11 cellular contexts compared by ENCODE assay signal in genomic region chr5:76789991-76790571, GRCh38. TPM values are rescaled to one million over a fixed set of nuclear protein-coding genes. Genes with fewer than 3 reads are reported as not detected.
DNase-seq lines count a peak whose midpoint lies in the region; ATAC-seq and TF ChIP-seq lines count a peak whose summit lies in the region.
"Had no signal": no experiment of that assay in that cellular context is flagged by ENCODE, and none has a peak within 500 bp of the region (broad histone marks: within the 10 kb centered on the region; RNA-seq: fewer than 3 reads in every experiment).

No MANE protein-coding gene starts in this region.

- H3K9ac ChIP-seq in mammary epithelial cell (ENCODE audit: insufficient read depth, low read length): peak overlapping the region; percentile 68

- H3K27me3 ChIP-seq in mammary epithelial cell (ENCODE audit: insufficient read depth, low read length): no peaks in the 10 kb centered on the region

- in situ Hi-C loops in mammary epithelial cell (cut with MboI; ENCODE audit: low sequenced_read_pairs in 2 of 2): loop anchor here in 1 of 2 donors (5.0 kb wide), 1 partner anchor 32 kb away; no protein-coding TSS in a partner anchor

- H3K9me3 Mint-ChIP-seq in stimulated activated naive CD8-positive, alpha-beta T cell treated with anti-CD3 and anti-CD28 coated beads, Interleukin-15, Interleukin-2, amounts not matched to agents 100 ng/mL and 50 ng/mL, for 24 hours: no peaks in the 10 kb centered on the region
- H3K9me3 Mint-ChIP-seq in mesothelial cell of epicardium: no peaks in the 10 kb centered on the region

- H3K27me3 Mint-ChIP-seq in stimulated activated naive CD8-positive, alpha-beta T cell treated with anti-CD3 and anti-CD28 coated beads, Interleukin-15, Interleukin-2, amounts not matched to agents 100 ng/mL and 50 ng/mL, for 24 hours: no peaks in the 10 kb centered on the region
- no peaks in the 10 kb centered on the region for H3K27me3 Mint-ChIP-seq in mesothelial cell of epicardium (ENCODE audit: low read depth)

- peak overlapping the region; percentile 94 for H3K27ac ChIP-seq in mammary epithelial cell (ENCODE audit: insufficient read depth, low read depth, low read length)

- no peaks in the 10 kb centered on the region for H4K20me1 ChIP-seq in mammary epithelial cell (ENCODE audit: insufficient read depth, low read length)

- no peaks in the 10 kb centered on the region for H3K36me3 ChIP-seq in mammary epithelial cell (ENCODE audit: insufficient read depth, low read length)

- dilution Hi-C loops in mammary epithelial cell (cut with HindIII; ENCODE audit: low sequenced_read_pairs): no loop called here

- no peak overlapping the region for H3K4me3 Mint-ChIP-seq in stimulated activated naive CD8-positive, alpha-beta T cell treated with anti-CD3 and anti-CD28 coated beads, Interleukin-15, Interleukin-2, amounts not matched to agents 100 ng/mL and 50 ng/mL, for 24 hours
- no peak overlapping the region for H3K4me3 Mint-ChIP-seq in mesothelial cell of epicardium

- TF ChIP-seq CTCF in mammary epithelial cell (conservative IDR thresholded peaks at IDR 0.05 in 1 of 2, IDR thresholded peaks at IDR 0.05 in 1 of 2; ENCODE audit: extremely low read depth in 1 of 2, insufficient read depth in 1 of 2, low read depth in 1 of 2, low read length in 2 of 2) (no peak), mesothelial cell of epicardium (IDR thresholded peaks at IDR 0.05; ENCODE audit: unreplicated experiment) (no peak)

- H3K27ac Mint-ChIP-seq in stimulated activated naive CD8-positive, alpha-beta T cell treated with anti-CD3 and anti-CD28 coated beads, Interleukin-15, Interleukin-2, amounts not matched to agents 100 ng/mL and 50 ng/mL, for 24 hours: peak overlapping the region; percentile 52
- peak overlapping the region; percentile 76 for H3K27ac Mint-ChIP-seq in mesothelial cell of epicardium

- H3K9me3 ChIP-seq in mammary epithelial cell (replicated peaks; ENCODE audit: insufficient read depth, low read length): no peaks in the 10 kb centered on the region

- H3K4me1 ChIP-seq in mammary epithelial cell (ENCODE audit: insufficient read depth, low read length): peaks cover 41% of the 10 kb centered on the region

- no peaks in the 10 kb centered on the region for H3K36me3 Mint-ChIP-seq in stimulated activated naive CD8-positive, alpha-beta T cell treated with anti-CD3 and anti-CD28 coated beads, Interleukin-15, Interleukin-2, amounts not matched to agents 100 ng/mL and 50 ng/mL, for 24 hours (ENCODE audit: low read depth)
- no peaks in the 10 kb centered on the region for H3K36me3 Mint-ChIP-seq in mesothelial cell of epicardium

- BruUV-seq in mammary epithelial cell (replicated peaks; lab: Mats Ljungman, UMichigan): TSS peak; percentile 76

- CTCF ChIA-PET in mammary epithelial cell (lab: Charles Lee; ENCODE audit: low non-redundant PET): interaction anchor here (0.6 kb wide), 2 partner anchors 9 to 80 kb away, joined by 3 to 4 read pairs; no protein-coding TSS in a partner anchor

- peaks cover 15% of the 10 kb centered on the region for H3K4me1 Mint-ChIP-seq in stimulated activated naive CD8-positive, alpha-beta T cell treated with anti-CD3 and anti-CD28 coated beads, Interleukin-15, Interleukin-2, amounts not matched to agents 100 ng/mL and 50 ng/mL, for 24 hours (ENCODE audit: low read depth)
- H3K4me1 Mint-ChIP-seq in mesothelial cell of epicardium: peaks cover 44% of the 10 kb centered on the region

- no peak for ATAC-seq in stimulated activated naive CD8-positive, alpha-beta T cell treated with anti-CD3 and anti-CD28 coated beads, Interleukin-15, Interleukin-2, amounts not matched to agents 100 U/mL and 50 U/mL, for 24 hours
- ATAC-seq in HG03432 (IDR thresholded peaks at IDR 0.05; ENCODE audit: unreplicated experiment): no peak
- no peak for ATAC-seq in HG02678 (IDR thresholded peaks at IDR 0.05; ENCODE audit: unreplicated experiment)
- no peak for ATAC-seq in GM19397 (IDR thresholded peaks at IDR 0.05; ENCODE audit: unreplicated experiment)
- ATAC-seq in GM21619 (IDR thresholded peaks at IDR 0.05; ENCODE audit: unreplicated experiment): no peak

- H3K4me2 ChIP-seq in mammary epithelial cell (ENCODE audit: insufficient read depth, low read depth, low read length): peak overlapping the region; percentile 62

- no peaks in the 10 kb centered on the region for H3K79me2 ChIP-seq in mammary epithelial cell (ENCODE audit: insufficient read depth, low read length)

- H3K4me3 ChIP-seq in mammary epithelial cell (replicated peaks in 1 of 3; ENCODE audit: insufficient read depth in 1 of 3, low read depth in 2 of 3, low read length in 3 of 3): no peak overlapping the region

- intact Hi-C loops in mammary epithelial cell (cut with micrococcal nuclease): loop anchor here (1.0 kb wide), 2 partner anchors 29 to 46 kb away; partner anchors contain the start of gene F2RL1

- peak overlapping the region; percentile 59 for H2AFZ ChIP-seq in mammary epithelial cell (ENCODE audit: low read depth, low read length)

- DNase-seq in stimulated activated naive CD8-positive, alpha-beta T cell treated with anti-CD3 and anti-CD28 coated beads, Interleukin-15, Interleukin-2, amounts not matched to agents 100 U/mL and 50 U/mL, for 24 hours: no peak
- DNase-seq in mammary epithelial cell (no peak), mesothelial cell of epicardium (ENCODE audit: low spot score in 2 of 2, unreplicated experiment in 2 of 2) (no peak)
- DNase-seq: cerebellar nuclear complex, kidney, NCI-H187 treated with DMSO at 0.1 percent for 48 hours had no signal

- WGBS in mammary epithelial cell (ENCODE audit: low coverage, missing lambda C conversion rate): 74% methylated on average over 8 of the region's 8 CpGs

RNA-seq across cellular contexts. Expression of gene F2RL1, which starts 28.7 kb away (rescaled TPM):
- total RNA-seq in mammary epithelial cell: 10 to 100 TPM; 57.2 to 93.5 TPM
- 65.6 TPM for polyA plus RNA-seq in mammary epithelial cell
- polyA minus RNA-seq in mammary epithelial cell: 106 TPM
- 5.7 to 6.6 TPM (median 6.6 TPM) in 3 replicates for total RNA-seq in mesothelial cell of epicardium

RNA-seq across cellular contexts. Expression of gene S100Z, which starts 59.7 kb away (rescaled TPM):
- total RNA-seq in mammary epithelial cell (not detected), mesothelial cell of epicardium (0.32 to 0.80 TPM (median 0.62 TPM) in 3 replicates)
- polyA plus RNA-seq in mammary epithelial cell: not detected
- not detected for polyA minus RNA-seq in mammary epithelial cell
